Comparison of ENCODE assay signal across 14 cellular contexts in genomic region chr10:132638130-132638515, GRCh38.
DNase-seq lines count a peak whose midpoint lies in the region; ATAC-seq, FAIRE-seq and TF ChIP-seq lines count a peak whose summit lies in the region.
"Had no signal": no experiment of that assay in that cellular context is flagged by ENCODE, and none has a peak within 500 bp of the region (broad histone marks: within the 10 kb centered on the region; RNA-seq: fewer than 3 reads in every experiment).

No MANE protein-coding gene starts in this region.

- TF ChIP-seq CTCF in RWPE1 (conservative IDR thresholded peaks at IDR 0.05; ENCODE audit: low read depth), result peak; percentile 44; the same call in 1 of the 2 replicates
- TF ChIP-seq CTCF in glutamatergic neuron (IDR thresholded peaks at IDR 0.05; ENCODE audit: partially characterized antibody, unreplicated experiment), result no peak
- no peak for TF ChIP-seq CTCF in psoas muscle (IDR thresholded peaks at IDR 0.05)

- DNase-seq in GM12891 (ENCODE audit: insufficient read length, low spot score), result no peak
- no peak for DNase-seq in RWPE1 (ENCODE audit: low spot score)
- peak; percentile 10 for DNase-seq in glutamatergic neuron
- DNase-seq in psoas muscle, result peak in 1 of 2 donors; percentile 13
- DNase-seq in AG08395 (ENCODE audit: low spot score), result no peak
- no peak for DNase-seq in SJCRH30
- no peak for DNase-seq in GM19238 (ENCODE audit: insufficient read length, low spot score)
- DNase-seq: activated T-cell treated with anti-CD3 and anti-CD28 coated beads for 4 hours, tibial artery had no signal

- no peak overlapping the region for H3K4me3 Mint-ChIP-seq in glutamatergic neuron (ENCODE audit: unreplicated experiment)
- H3K4me3 Mint-ChIP-seq: T-helper 1 cell treated with Interleukin-12 subunit alpha and Interleukin-12 subunit beta and Interleukin-4 antibody, amounts not matched to agents 30 μg/mL and 1 μg/mL, for 36 hours had no signal

- no peaks in the 10 kb centered on the region for H3K27me3 ChIP-seq in psoas muscle (ENCODE audit: insufficient read depth in 3 of 3, low read length in 2 of 3)
- no peaks in the 10 kb centered on the region for H3K27me3 ChIP-seq in SJCRH30
- H3K27me3 ChIP-seq: tibial artery had no signal

- H3K36me3 ChIP-seq in psoas muscle (ENCODE audit: insufficient read depth in 1 of 2, low read depth in 1 of 2) (no peaks in the 10 kb centered on the region), SJCRH30 (no peaks in the 10 kb centered on the region)
- H3K36me3 ChIP-seq: tibial artery had no signal

- H3K9me3 ChIP-seq in psoas muscle (no peaks in the 10 kb centered on the region), SJCRH30 (replicated peaks) (no peaks in the 10 kb centered on the region)
- H3K9me3 ChIP-seq: tibial artery had no signal

- H3K4me3 ChIP-seq in psoas muscle, result no peak overlapping the region
- H3K4me3 ChIP-seq in SJCRH30, result no peak overlapping the region
- H3K4me3 ChIP-seq: K562 had no signal

- H3K4me1 ChIP-seq in psoas muscle, result peaks cover 25% of the 10 kb centered on the region
- no peaks in the 10 kb centered on the region for H3K4me1 ChIP-seq in SJCRH30

- 52 to 63% (median 57%) methylated on average over 8 of the region's 8 CpGs for WGBS in psoas muscle, 3 donors

- intact Hi-C loops in psoas muscle (cut with DNase I), result loop anchor here in 1 of 2 donors (10.0 kb wide), 2 partner anchors 123 to 243 kb away; partner anchors contain the start of gene PWWP2B

- peaks cover 11% of the 10 kb centered on the region for H3K27me3 Mint-ChIP-seq in glutamatergic neuron (ENCODE audit: unreplicated experiment)
- H3K27me3 Mint-ChIP-seq: CD4-positive, alpha-beta memory T cell had no signal

- ATAC-seq in psoas muscle (peak; percentile 18 to 44 (median 26)), GM21723 (IDR thresholded peaks at IDR 0.05; ENCODE audit: unreplicated experiment) (no peak)

- H3K36me3 Mint-ChIP-seq in glutamatergic neuron (ENCODE audit: unreplicated experiment), result peaks cover 15% of the 10 kb centered on the region
- H3K36me3 Mint-ChIP-seq: activated naive CD4-positive, alpha-beta T cell treated with anti-CD3 and anti-CD28 coated beads, Interleukin-2, amount 50 U/mL, for 72 hours; CD4-positive, alpha-beta memory T cell had no signal

- POLR2A ChIA-PET in RWPE1 (lab: Yijun Ruan, JAX; ENCODE audit: low non-redundant PET), result no interaction called here

- H3K4me1 Mint-ChIP-seq in glutamatergic neuron (ENCODE audit: low read depth, unreplicated experiment), result peaks cover 42% of the 10 kb centered on the region

- H3K9me3 Mint-ChIP-seq in glutamatergic neuron (ENCODE audit: unreplicated experiment), result no peaks in the 10 kb centered on the region
- H3K9me3 Mint-ChIP-seq: activated naive CD4-positive, alpha-beta T cell treated with anti-CD3 and anti-CD28 coated beads, Interleukin-2, amount 50 U/mL, for 72 hours; CD4-positive, alpha-beta memory T cell; T-helper 1 cell treated with Interleukin-12 subunit alpha and Interleukin-12 subunit beta and Interleukin-4 antibody, amounts not matched to agents 30 μg/mL and 1 μg/mL, for 36 hours had no signal

- no peak overlapping the region for H3K27ac ChIP-seq in RWPE1
- H3K27ac ChIP-seq in psoas muscle, result no peak overlapping the region
- no peak overlapping the region for H3K27ac ChIP-seq in SJCRH30

- no peak overlapping the region for H3K27ac Mint-ChIP-seq in glutamatergic neuron (ENCODE audit: unreplicated experiment)
- H3K27ac Mint-ChIP-seq: T-helper 1 cell treated with Interleukin-12 subunit alpha and Interleukin-12 subunit beta and Interleukin-4 antibody, amounts not matched to agents 30 μg/mL and 1 μg/mL, for 36 hours had no signal

- FAIRE-seq in GM12891 (lab: Jason Lieb, UNC), result peak; percentile 13

- CTCF ChIA-PET in RWPE1 (lab: Yijun Ruan, JAX), result interaction anchor here (1.2 to 1.3 kb wide), 2 partner anchors 174 to 182 kb away, joined by 5 to 6 read pairs; no protein-coding TSS in a partner anchor

- TF ChIP-seq POLR2A in GM12891 (IDR thresholded peaks at IDR 0.05; ENCODE audit: low read depth, low read length), result no peak

TF ChIP-seq in GM12891, 5 proteins besides CTCF, POLR2A, EP300 and RAD21:
- TF ChIP-seq POLR2AphosphoS5 (IDR thresholded peaks at IDR 0.05; ENCODE audit: low read depth, low read length), result no peak
- TF ChIP-seq PAX5 (IDR thresholded peaks at IDR 0.05; ENCODE audit: insufficient read depth, low read length, severe bottlenecking), result no peak
- no peak for TF ChIP-seq TAF1 (IDR thresholded peaks at IDR 0.05; ENCODE audit: low read depth, low read length)
- TF ChIP-seq SPI1 (IDR thresholded peaks at IDR 0.05; ENCODE audit: low read depth, low read length), result no peak
- TF ChIP-seq POU2F2 (IDR thresholded peaks at IDR 0.05; ENCODE audit: low read depth, low read length), result no peak
